9 cellular contexts compared by ENCODE assay signal in the genomic region with DNA sequence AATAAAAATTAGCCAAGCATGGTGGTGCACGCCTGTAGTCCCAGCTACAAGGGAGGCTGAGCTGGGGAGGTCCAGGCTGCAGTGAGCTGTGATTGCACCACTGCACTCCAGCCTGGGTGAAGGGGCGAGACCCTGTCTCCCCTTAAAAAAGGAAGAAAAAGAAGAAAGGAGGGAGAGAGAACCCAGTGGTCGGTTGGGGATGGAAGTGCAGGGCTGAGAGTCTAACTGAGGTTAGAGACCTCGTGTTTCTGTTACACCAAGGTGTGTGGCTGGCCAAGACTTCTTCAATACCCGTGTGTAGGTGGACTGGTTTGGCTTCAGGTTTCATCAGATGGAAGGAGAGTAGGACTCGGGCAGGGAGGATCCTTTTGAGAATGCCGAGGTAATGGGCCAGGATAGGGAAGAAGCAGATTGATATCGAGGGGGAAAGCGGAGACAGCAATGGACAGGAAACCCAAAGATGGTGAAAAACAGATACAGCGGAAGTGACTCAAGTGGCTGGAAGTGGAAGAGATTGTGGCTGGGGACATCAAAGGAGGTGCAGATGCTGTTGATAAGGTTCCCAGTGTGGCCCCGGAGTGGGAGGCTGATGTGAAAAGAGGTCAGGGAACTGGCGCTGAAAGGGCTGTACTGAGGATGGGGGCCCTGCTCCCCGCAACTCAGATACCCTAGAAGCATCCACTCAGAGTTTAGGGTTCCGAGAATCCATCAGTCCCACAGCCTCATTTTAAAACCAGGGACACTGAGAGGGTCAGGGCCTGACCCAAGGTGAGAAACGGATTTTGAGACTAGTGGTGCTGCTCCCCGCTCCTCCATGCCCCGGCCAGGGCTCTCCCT. TPM values are rescaled to one million over a fixed set of nuclear protein-coding genes. Genes with fewer than 3 reads are reported as not detected.
A peak's percentile ranks its signal among the peaks of the same experiment; 100 is the strongest.
DNase-seq lines count a peak whose midpoint lies in the region; ATAC-seq lines count a peak whose summit lies in the region.
"Had no signal": no experiment of that assay in that cellular context is flagged by ENCODE, and none has a peak within 500 bp of the region (broad histone marks: within the 10 kb centered on the region; RNA-seq: fewer than 3 reads in every experiment).

No MANE protein-coding gene starts in this region.

- no peaks in the 10 kb centered on the region for H3K9me3 ChIP-seq in NT2/D1 (ENCODE audit: insufficient read depth, low read length)

- DNase-seq in NT2/D1 (ENCODE audit: low read depth, low spot score) (no peak), lung microvascular endothelial cell (ENCODE audit: low read depth in 2 of 2) (peak; percentile 9 to 14), NCI-H226 (no peak), AG20443 (ENCODE audit: low spot score) (no peak)
- peak; percentile 77 to 80 for DNase-seq in activated T-cell treated with anti-CD3 and anti-CD28 coated beads, Interleukin-2, amount 50 U/mL, for 48 hours
- DNase-seq in stimulated activated naive CD4-positive, alpha-beta T cell (lab: John Stamatoyannopoulos, UW): peak in 5 of 6 experiments; percentile 18 to 60 (median 52)

- peak overlapping the region; percentile 27 for H3K4me3 ChIP-seq in NT2/D1 (ENCODE audit: insufficient read length, low read depth)

- peak overlapping the region; percentile 69 for H3K9ac ChIP-seq in NT2/D1 (ENCODE audit: insufficient read length, low read depth)

- no peaks in the 10 kb centered on the region for H3K36me3 ChIP-seq in NT2/D1 (ENCODE audit: insufficient read depth, insufficient read length, low read length)

- ATAC-seq in GM21825 (IDR thresholded peaks at IDR 0.05; ENCODE audit: unreplicated experiment): no peak
- no peak for ATAC-seq in HG03342 (IDR thresholded peaks at IDR 0.05; ENCODE audit: unreplicated experiment)

- no peaks in the 10 kb centered on the region for H3K27me3 ChIP-seq in NT2/D1 (ENCODE audit: insufficient read depth, insufficient read length)

- H3K4me1 ChIP-seq in NT2/D1 (ENCODE audit: insufficient read depth, insufficient read length): peaks cover 7% of the 10 kb centered on the region

RNA-seq across cellular contexts. Expression of a gene that starts 0.7 kb away (rescaled TPM):
- total RNA-seq in lung microvascular endothelial cell: under 0.01 TPM in 1 of 2 replicates, not detected in the other

RNA-seq across cellular contexts. Expression of a gene that starts 1.1 kb away (rescaled TPM):
- total RNA-seq in lung microvascular endothelial cell: not detected in 2 replicates
- total RNA-seq: fibroblast of lung had no signal

RNA-seq across cellular contexts. Expression of a gene that starts 46.1 kb away (rescaled TPM):
- total RNA-seq in lung microvascular endothelial cell: not detected in 2 replicates
- total RNA-seq: fibroblast of lung had no signal

Comparison
In these comparisons a context has a peak if more than half of its experiments do, and no peak if none do; other contexts are left out.
1. DNase-seq: peak in activated T-cell treated with anti-CD3 and anti-CD28 coated beads, Interleukin-2, amount 50 U/mL, for 48 hours (2 of 2), lung microvascular endothelial cell (2 of 2) and stimulated activated naive CD4-positive, alpha-beta T cell (5 of 6); none in NT2/D1 (single experiment), NCI-H226 (single experiment) and AG20443 (single experiment).